18 cellular contexts compared by ENCODE assay signal in genomic region chr1:210770396-210770984, GRCh38.
DNase-seq lines count a peak whose midpoint lies in the region; ATAC-seq, FAIRE-seq and TF ChIP-seq lines count a peak whose summit lies in the region.
"Had no signal": no experiment of that assay in that cellular context is flagged by ENCODE, and none has a peak within 500 bp of the region (broad histone marks: within the 10 kb centered on the region; RNA-seq: fewer than 3 reads in every experiment).

No MANE protein-coding gene starts in this region.

- H3K36me3 Mint-ChIP-seq in astrocyte (ENCODE audit: low read depth, unreplicated experiment): no peaks in the 10 kb centered on the region
- H3K36me3 Mint-ChIP-seq: CD14-positive monocyte; CD4-positive, alpha-beta memory T cell had no signal

- intact Hi-C loops in head of caudate nucleus (cut with DNase I) (no loop called here), testis (cut with DNase I; ENCODE audit: low total_unique reads) (no loop called here)

- no peak for FAIRE-seq in astrocyte (lab: Jason Lieb, UNC)
- FAIRE-seq: A204.1, H54 had no signal

- no peak overlapping the region for H2AFZ ChIP-seq in astrocyte (ENCODE audit: low read depth, low read length)

- no peaks in the 10 kb centered on the region for H3K27me3 Mint-ChIP-seq in astrocyte (ENCODE audit: low read depth, unreplicated experiment)

- no peak overlapping the region for H3K4me3 Mint-ChIP-seq in astrocyte (ENCODE audit: unreplicated experiment)
- H3K4me3 Mint-ChIP-seq: CD14-positive monocyte; CD4-positive, alpha-beta memory T cell; GM23338 had no signal

- ATAC-seq in GM19351 (IDR thresholded peaks at IDR 0.05; ENCODE audit: unreplicated experiment): peak; percentile 50
- ATAC-seq: GM23338 had no signal

- H3K9me3 ChIP-seq in astrocyte (ENCODE audit: insufficient read depth, low read depth, low read length) (no peaks in the 10 kb centered on the region), testis (no peaks in the 10 kb centered on the region)
- H3K9me3 ChIP-seq: BE2C had no signal

- peak overlapping the region; percentile 37 for H3K27ac Mint-ChIP-seq in astrocyte (ENCODE audit: unreplicated experiment)
- H3K27ac Mint-ChIP-seq: CD14-positive monocyte; CD4-positive, alpha-beta memory T cell had no signal

- TF ChIP-seq POLR2A in testis (IDR thresholded peaks at IDR 0.05): no peak

- 93 to 96% methylated on average over 9 of the region's 9 CpGs for WGBS in testis, 2 donors

- H3K4me1 Mint-ChIP-seq in astrocyte (ENCODE audit: low read depth, unreplicated experiment): no peaks in the 10 kb centered on the region
- H3K4me1 Mint-ChIP-seq: CD14-positive monocyte; CD4-positive, alpha-beta memory T cell had no signal

- no peaks in the 10 kb centered on the region for H3K79me2 ChIP-seq in astrocyte (ENCODE audit: insufficient read depth, low read length)

- no peaks in the 10 kb centered on the region for H3K36me3 ChIP-seq in astrocyte (ENCODE audit: insufficient read depth, low read length)
- no peaks in the 10 kb centered on the region for H3K36me3 ChIP-seq in testis (ENCODE audit: low read depth, missing control alignments)
- H3K36me3 ChIP-seq: BE2C had no signal

- TF ChIP-seq CTCF in astrocyte (IDR thresholded peaks at IDR 0.05; ENCODE audit: insufficient read depth, low read depth, low read length) (no peak), testis (IDR thresholded peaks at IDR 0.05) (no peak)

- H3K27me3 ChIP-seq in astrocyte (ENCODE audit: insufficient read depth, low read length) (no peaks in the 10 kb centered on the region), testis (no peaks in the 10 kb centered on the region)
- H3K27me3 ChIP-seq: BE2C had no signal

- H3K27ac ChIP-seq in astrocyte (ENCODE audit: low read depth, low read length): no peak overlapping the region
- H3K27ac ChIP-seq in temporal lobe (ENCODE audit: low read depth, low read length): peak overlapping the region; percentile 22
- H3K27ac ChIP-seq in testis: no peak overlapping the region
- H3K27ac ChIP-seq: HL-60 had no signal

- H3K4me1 ChIP-seq in astrocyte (ENCODE audit: insufficient read depth, low read length) (no peaks in the 10 kb centered on the region), testis (no peaks in the 10 kb centered on the region)
- H3K4me1 ChIP-seq: BE2C had no signal

- H4K20me1 ChIP-seq in astrocyte (ENCODE audit: insufficient read depth, low read length): no peaks in the 10 kb centered on the region

- no peak overlapping the region for H3K4me2 ChIP-seq in astrocyte (ENCODE audit: low read length)
- H3K4me2 ChIP-seq: GM23338 had no signal

- no peak overlapping the region for H3K9ac ChIP-seq in astrocyte (ENCODE audit: low read length)

- no peak for DNase-seq in astrocyte (ENCODE audit: low read depth)
- peak in 25 of 42 donors; percentile 16 to 81 (median 43) for DNase-seq in head of caudate nucleus
- DNase-seq in testis: no peak
- DNase-seq in NCI-H2029 (lab: John Stamatoyannopoulos, UW): no peak
- no peak for DNase-seq in iPS-NIHi7 (ENCODE audit: extremely low spot score)
- DNase-seq: ACHN; BE2C; CD4-positive, alpha-beta memory T cell; DMS79; GDM1; HCEC 1CT had no signal

- peaks cover 5% of the 10 kb centered on the region for H3K9me3 Mint-ChIP-seq in astrocyte (ENCODE audit: unreplicated experiment)
- H3K9me3 Mint-ChIP-seq: GM23338 had no signal

- H3K4me3 ChIP-seq in astrocyte (ENCODE audit: insufficient read depth, low read depth, low read length): no peak overlapping the region
- H3K4me3 ChIP-seq in testis: no peak overlapping the region
- H3K4me3 ChIP-seq: GM23338 had no signal

Comparison
In these comparisons a context has a peak if more than half of its experiments do, and no peak if none do; other contexts are left out.
1. DNase-seq: peak in head of caudate nucleus (25 of 42); none in astrocyte (single experiment), testis (single experiment), NCI-H2029 (single experiment) and iPS-NIHi7 (single experiment).